In the genomic region with DNA sequence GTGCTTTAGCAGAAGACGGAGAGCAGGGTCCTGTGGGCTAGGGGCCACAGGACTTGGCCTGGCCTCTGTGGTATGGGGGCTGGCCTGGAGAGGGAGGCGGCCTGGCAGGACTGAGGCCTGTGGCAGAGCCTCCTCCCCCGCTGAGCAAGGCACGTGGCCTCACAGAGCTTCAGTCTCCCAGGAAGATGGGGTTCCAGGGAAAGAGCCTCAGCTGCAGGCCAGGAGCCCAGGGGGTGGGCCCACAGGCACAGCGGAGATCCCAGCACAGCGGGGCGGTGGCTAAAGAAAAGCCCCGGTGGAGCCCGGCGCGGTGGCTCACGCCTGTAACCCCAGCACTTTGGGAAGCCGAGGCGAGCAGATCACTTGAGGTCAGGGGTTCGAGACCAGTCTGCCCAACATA, we compare ENCODE assay signal across 1 cellular context.
TF ChIP-seq lines count a peak whose summit lies in the region.

No MANE protein-coding gene starts in this region.

TF ChIP-seq in IMR-90, 13 proteins besides CTCF, POLR2A, EP300 and RAD21:
- TF ChIP-seq FOS (IDR thresholded peaks at IDR 0.05; ENCODE audit: low read depth, low read length) = no peak
- TF ChIP-seq NFE2L2 (IDR thresholded peaks at IDR 0.05; ENCODE audit: low read depth, low read length) = no peak
